24 cellular contexts compared by ENCODE assay signal in genomic region chr11:61056566-61056965, GRCh38. TPM values are rescaled to one million over a fixed set of nuclear protein-coding genes. Genes with fewer than 3 reads are reported as not detected.
DNase-seq lines count a peak whose midpoint lies in the region; ATAC-seq and TF ChIP-seq lines count a peak whose summit lies in the region.
"Had no signal": no experiment of that assay in that cellular context is flagged by ENCODE, and none has a peak within 500 bp of the region (broad histone marks: within the 10 kb centered on the region; RNA-seq: fewer than 3 reads in every experiment).

No MANE protein-coding gene starts in this region.

- H3K9me3 ChIP-seq in neural progenitor cell (ENCODE audit: low read depth) (no peaks in the 10 kb centered on the region), adrenal gland (replicated peaks in 1 of 3) (no peaks in the 10 kb centered on the region)
- H3K9me3 ChIP-seq: breast epithelium, gastrocnemius medialis, mucosa of descending colon, neutrophil, uterus had no signal

- H3K4me1 ChIP-seq in GM23338 (ENCODE audit: insufficient read depth) (no peaks in the 10 kb centered on the region), neural progenitor cell (peaks cover 9% of the 10 kb centered on the region), adrenal gland (replicated peaks in 1 of 2) (no peaks in the 10 kb centered on the region), foreskin keratinocyte (peaks cover 8% of the 10 kb centered on the region)
- H3K4me1 ChIP-seq: breast epithelium, gastrocnemius medialis, uterus had no signal

- H3K27me3 Mint-ChIP-seq in activated CD4-positive, alpha-beta T cell treated with anti-CD3 and anti-CD28 coated beads, Interleukin-2, amount 10 ng/mL, durations not matched to agents 7 days and 5 days: no peaks in the 10 kb centered on the region
- H3K27me3 Mint-ChIP-seq in GM23338 (ENCODE audit: insufficient read depth, low read depth, poor library complexity): peaks cover 6% of the 10 kb centered on the region
- H3K27me3 Mint-ChIP-seq in WTC11 (ENCODE audit: low read depth): no peaks in the 10 kb centered on the region
- H3K27me3 Mint-ChIP-seq in neural progenitor cell (ENCODE audit: insufficient read depth, low read depth): peaks cover 5% of the 10 kb centered on the region
- H3K27me3 Mint-ChIP-seq: CD4-positive, alpha-beta memory T cell had no signal

- no peaks in the 10 kb centered on the region for H3K9me2 ChIP-seq in GM23338 (ENCODE audit: insufficient read depth)

- H3F3A ChIP-seq in GM23338 (replicated peaks; ENCODE audit: low read depth) (no peaks in the 10 kb centered on the region), neural progenitor cell (ENCODE audit: low read depth) (no peaks in the 10 kb centered on the region)

- CTCF ChIA-PET in activated CD4-positive, alpha-beta T cell treated with anti-CD3 and anti-CD28 coated beads, Interleukin-2, amount 10 ng/mL, durations not matched to agents 7 days and 5 days (lab: Charles Lee): interaction anchor here (1.0 to 8.5 kb wide), 5 partner anchors 14 to 56 kb away, joined by 3 to 73 read pairs (median 6); no protein-coding TSS in a partner anchor
- CTCF ChIA-PET in WTC11 (lab: Charles Lee): interaction anchor here (1.4 kb wide), 1 partner anchor 15 kb away, joined by 5 read pairs; no protein-coding TSS in a partner anchor

- H3K4me1 Mint-ChIP-seq in activated CD4-positive, alpha-beta T cell treated with anti-CD3 and anti-CD28 coated beads, Interleukin-2, amount 10 ng/mL, durations not matched to agents 7 days and 5 days: peaks cover 79% of the 10 kb centered on the region
- H3K4me1 Mint-ChIP-seq in GM23338 (peaks cover 2% of the 10 kb centered on the region; the same call in 1 of the 3 replicates), WTC11 (no peaks in the 10 kb centered on the region), neural progenitor cell (peaks cover 2% of the 10 kb centered on the region)

- peak overlapping the region; percentile 43 for H3K27ac Mint-ChIP-seq in activated CD4-positive, alpha-beta T cell treated with anti-CD3 and anti-CD28 coated beads, Interleukin-2, amount 10 ng/mL, durations not matched to agents 7 days and 5 days
- H3K27ac Mint-ChIP-seq in GM23338 (no peak overlapping the region), WTC11 (no peak overlapping the region), neural progenitor cell (no peak overlapping the region)

- H3K4me3 ChIP-seq in GM23338 (no peak overlapping the region), neural progenitor cell (no peak overlapping the region), adrenal gland (no peak overlapping the region)
- H3K4me3 ChIP-seq: breast epithelium, gastrocnemius medialis, mucosa of descending colon, uterus had no signal

- H4K20me1 ChIP-seq in GM23338 (replicated peaks; ENCODE audit: insufficient read depth) (no peaks in the 10 kb centered on the region), neural progenitor cell (ENCODE audit: low read depth) (no peaks in the 10 kb centered on the region)

- H3K4me3 Mint-ChIP-seq in activated CD4-positive, alpha-beta T cell treated with anti-CD3 and anti-CD28 coated beads, Interleukin-2, amount 10 ng/mL, durations not matched to agents 7 days and 5 days: no peak overlapping the region
- no peak overlapping the region for H3K4me3 Mint-ChIP-seq in GM23338
- H3K4me3 Mint-ChIP-seq in WTC11: no peak overlapping the region
- H3K4me3 Mint-ChIP-seq in neural progenitor cell: no peak overlapping the region

- POLR2A ChIA-PET in activated CD4-positive, alpha-beta T cell treated with anti-CD3 and anti-CD28 coated beads, Interleukin-2, amount 10 ng/mL, durations not matched to agents 7 days and 5 days (lab: Charles Lee): no interaction called here
- POLR2A ChIA-PET in WTC11 (lab: Charles Lee): no interaction called here

- WGBS in adrenal gland, 4 donors: 75 to 89% (median 77%) methylated on average over 4 to 6 of the region's 6 CpGs

- no peaks in the 10 kb centered on the region for H3K9me3 Mint-ChIP-seq in activated CD4-positive, alpha-beta T cell treated with anti-CD3 and anti-CD28 coated beads, Interleukin-2, amount 10 ng/mL, durations not matched to agents 7 days and 5 days
- no peaks in the 10 kb centered on the region for H3K9me3 Mint-ChIP-seq in GM23338
- no peaks in the 10 kb centered on the region for H3K9me3 Mint-ChIP-seq in WTC11
- no peaks in the 10 kb centered on the region for H3K9me3 Mint-ChIP-seq in neural progenitor cell
- H3K9me3 Mint-ChIP-seq: CD4-positive, alpha-beta memory T cell had no signal

- ATAC-seq in GM23338: peak; percentile 34; the same call in 2 of the 3 replicates
- ATAC-seq in WTC11: peak; percentile 55
- no peak for ATAC-seq in HG03521 (IDR thresholded peaks at IDR 0.05; ENCODE audit: unreplicated experiment)
- no peak for ATAC-seq in foreskin keratinocyte
- ATAC-seq: gastrocnemius medialis, left lobe of liver, mucosa of descending colon, PC-3, right cardiac atrium had no signal

- TF ChIP-seq POLR2A in adrenal gland (IDR thresholded peaks at IDR 0.05): no peak

- no peaks in the 10 kb centered on the region for H3K79me2 ChIP-seq in GM23338 (replicated peaks; ENCODE audit: insufficient read depth)
- no peaks in the 10 kb centered on the region for H3K79me2 ChIP-seq in neural progenitor cell (ENCODE audit: low read depth)

- intact Hi-C loops in adrenal gland (cut with DNase I): no loop called here

- no peak overlapping the region for H3K27ac ChIP-seq in GM23338 (ENCODE audit: low read depth)
- H3K27ac ChIP-seq in neural progenitor cell: no peak overlapping the region
- H3K27ac ChIP-seq in adrenal gland: no peak overlapping the region
- no peak overlapping the region for H3K27ac ChIP-seq in foreskin keratinocyte
- H3K27ac ChIP-seq: breast epithelium, gastrocnemius medialis, neutrophil, uterus had no signal

- no peak overlapping the region for H3K4me2 ChIP-seq in GM23338
- no peak overlapping the region for H3K4me2 ChIP-seq in neural progenitor cell

- H3K36me3 ChIP-seq in GM23338 (ENCODE audit: insufficient read depth) (no peaks in the 10 kb centered on the region), neural progenitor cell (no peaks in the 10 kb centered on the region), adrenal gland (replicated peaks in 1 of 2) (no peaks in the 10 kb centered on the region)
- H3K36me3 ChIP-seq: breast epithelium, gastrocnemius medialis, neutrophil, uterus had no signal

- H3K27me3 ChIP-seq in GM23338 (ENCODE audit: insufficient read depth) (no peaks in the 10 kb centered on the region), neural progenitor cell (no peaks in the 10 kb centered on the region), adrenal gland (no peaks in the 10 kb centered on the region), foreskin keratinocyte (no peaks in the 10 kb centered on the region)
- H3K27me3 ChIP-seq: breast epithelium, gastrocnemius medialis, neutrophil, uterus had no signal

- no peak for TF ChIP-seq CTCF in GM23338 (conservative IDR thresholded peaks at IDR 0.05; ENCODE audit: low read depth in 2 of 2)
- TF ChIP-seq CTCF in WTC11 (IDR thresholded peaks at IDR 0.05): no peak
- TF ChIP-seq CTCF in neural progenitor cell (IDR thresholded peaks at IDR 0.05): peak; percentile 13
- no peak for TF ChIP-seq CTCF in adrenal gland (IDR thresholded peaks at IDR 0.05)
- TF ChIP-seq CTCF in foreskin keratinocyte (conservative IDR thresholded peaks at IDR 0.05): no peak

- DNase-seq in activated CD4-positive, alpha-beta T cell treated with anti-CD3 and anti-CD28 coated beads, Interleukin-2, amount 10 ng/mL, durations not matched to agents 7 days and 5 days: no peak
- DNase-seq in activated CD4-positive, alpha-beta T cell treated with anti-CD3 and anti-CD28 coated beads for 48 hours: no peak
- DNase-seq in GM23338 (ENCODE audit: low spot score) (peak; percentile 26), WTC11 (ENCODE audit: low spot score) (no peak), neural progenitor cell (ENCODE audit: low spot score) (peak; percentile 29), adrenal gland (no peak), foreskin keratinocyte (no peak)
- DNase-seq: CD4-positive, alpha-beta memory T cell; dermis blood vessel endothelial cell; DMS79 treated with DMSO at 0.1 percent for 48 hours; gastrocnemius medialis; Kasumi-1; mucosa of descending colon; NCI-H187; PC-3; right cardiac atrium; uterus had no signal

- no peak overlapping the region for H3K9ac ChIP-seq in neural progenitor cell

- H2AFZ ChIP-seq in GM23338 (no peak overlapping the region), neural progenitor cell (replicated peaks) (no peak overlapping the region)

- peaks cover 23% of the 10 kb centered on the region for H3K36me3 Mint-ChIP-seq in activated CD4-positive, alpha-beta T cell treated with anti-CD3 and anti-CD28 coated beads, Interleukin-2, amount 10 ng/mL, durations not matched to agents 7 days and 5 days (ENCODE audit: low read depth)
- H3K36me3 Mint-ChIP-seq in GM23338 (ENCODE audit: low read depth) (no peaks in the 10 kb centered on the region), WTC11 (no peaks in the 10 kb centered on the region), neural progenitor cell (no peaks in the 10 kb centered on the region)

TF ChIP-seq in GM23338, 12 proteins besides CTCF, POLR2A, EP300 and RAD21 (continues in another document):
- no peak for TF ChIP-seq JUNB (IDR thresholded peaks at IDR 0.05; ENCODE audit: unreplicated experiment)

TF ChIP-seq in WTC11, 78 proteins besides CTCF, POLR2A, EP300 and RAD21 (continues in another document):
- TF ChIP-seq ZNF232 (CRISPR knock-in tag; IDR thresholded peaks at IDR 0.05) (no peak), ZNF671 (CRISPR knock-in tag; IDR thresholded peaks at IDR 0.05) (no peak)
- TF ChIP-seq, protein P1, sequence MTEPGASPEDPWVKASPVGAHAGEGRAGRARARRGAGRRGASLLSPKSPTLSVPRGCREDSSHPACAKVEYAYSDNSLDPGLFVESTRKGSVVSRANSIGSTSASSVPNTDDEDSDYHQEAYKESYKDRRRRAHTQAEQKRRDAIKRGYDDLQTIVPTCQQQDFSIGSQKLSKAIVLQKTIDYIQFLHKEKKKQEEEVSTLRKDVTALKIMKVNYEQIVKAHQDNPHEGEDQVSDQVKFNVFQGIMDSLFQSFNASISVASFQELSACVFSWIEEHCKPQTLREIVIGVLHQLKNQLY (CRISPR knock-in tag; IDR thresholded peaks at IDR 0.05): no peak
- TF ChIP-seq, protein P2, sequence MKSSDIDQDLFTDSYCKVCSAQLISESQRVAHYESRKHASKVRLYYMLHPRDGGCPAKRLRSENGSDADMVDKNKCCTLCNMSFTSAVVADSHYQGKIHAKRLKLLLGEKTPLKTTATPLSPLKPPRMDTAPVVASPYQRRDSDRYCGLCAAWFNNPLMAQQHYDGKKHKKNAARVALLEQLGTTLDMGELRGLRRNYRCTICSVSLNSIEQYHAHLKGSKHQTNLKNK (CRISPR knock-in tag; IDR thresholded peaks at IDR 0.05): no peak

RNA-seq across cellular contexts. Expression of gene CD5, which starts 45.7 kb away (rescaled TPM):
- 100 to 1,000 TPM; 379 to 405 TPM for total RNA-seq in activated CD4-positive, alpha-beta T cell treated with anti-CD3 and anti-CD28 coated beads, Interleukin-2, amount 10 ng/mL, durations not matched to agents 7 days and 5 days
- not detected in 2 replicates for total RNA-seq in GM23338 (2014; rRNA removed; shearing (Covaris generic))
- polyA plus RNA-seq in GM23338 (2016; fragmentation: Nextera tagmentation; extraction: Ambion mirVana) (not detected in 2 replicates), adrenal gland (under 1 TPM; 0.18 to 0.48 (median 0.20) TPM), foreskin keratinocyte (not detected in 2 replicates)
- total RNA-seq in WTC11 (2021) (0.30 to 0.37 TPM (median 0.32 TPM) in 3 replicates), neural progenitor cell (ENCODE audit: low replicate concordance) (not detected in 2 replicates), adrenal gland (10 to 100 TPM in 1 of 8 donors, 1 to 10 TPM in 1, under 1 TPM in 6; 0.12 to 14.4 (median 0.81) TPM), foreskin keratinocyte (not detected in 2 replicates)
- total RNA-seq: dermis blood vessel endothelial cell, epithelial cell of proximal tubule, HT-29, NCI-H460 had no signal

Comparison
In these comparisons a context has a peak if more than half of its experiments do, and no peak if none do; other contexts are left out.
1. DNase-seq: peak in GM23338 (single experiment) and neural progenitor cell (single experiment); none in activated CD4-positive, alpha-beta T cell treated with anti-CD3 and anti-CD28 coated beads, Interleukin-2, amount 10 ng/mL, durations not matched to agents 7 days and 5 days (single experiment), activated CD4-positive, alpha-beta T cell treated with anti-CD3 and anti-CD28 coated beads for 48 hours (single experiment), WTC11 (single experiment), adrenal gland (0 of 7) and foreskin keratinocyte (0 of 2).
2. ATAC-seq: peak in GM23338 (single experiment) and WTC11 (single experiment); none in HG03521 (single experiment) and foreskin keratinocyte (single experiment).
3. RNA of gene CD5, which starts 45.7 kb away (total RNA-seq): 379 to 405 TPM in activated CD4-positive, alpha-beta T cell treated with anti-CD3 and anti-CD28 coated beads, Interleukin-2, amount 10 ng/mL, durations not matched to agents 7 days and 5 days; 0.12 to 14.4 TPM in adrenal gland, 0.30 to 0.37 TPM in WTC11, not detected in GM23338, not detected in neural progenitor cell and not detected in foreskin keratinocyte; every median in the first group is over 10 times any median in the second.